In genomic region chr10:96902762-96903358, GRCh38 we compare ENCODE assay signal across 25 cellular contexts.
DNase-seq lines count a peak whose midpoint lies in the region; ATAC-seq, FAIRE-seq and TF ChIP-seq lines count a peak whose summit lies in the region.
"Had no signal": no experiment of that assay in that cellular context is flagged by ENCODE, and none has a peak within 500 bp of the region (broad histone marks: within the 10 kb centered on the region; RNA-seq: fewer than 3 reads in every experiment).

No MANE protein-coding gene starts in this region.

- no peaks in the 10 kb centered on the region for H3K27me3 Mint-ChIP-seq in activated T-helper 17 cell treated with anti-CD3 and anti-CD28 coated beads, Interleukin-2, amount 50 U/mL, for 72 hours
- no peaks in the 10 kb centered on the region for H3K27me3 Mint-ChIP-seq in neural progenitor cell (ENCODE audit: insufficient read depth, low read depth)
- H3K27me3 Mint-ChIP-seq: activated naive CD4-positive, alpha-beta T cell treated with anti-CD3 and anti-CD28 coated beads, Interleukin-2, amount 10 ng/mL, durations not matched to agents 7 days and 5 days; B cell; stimulated activated naive B cell treated with anti-CD40 and anti-IgM and Interleukin-4, amounts not matched to agents 10 μg/mL and 1 μg/mL and 100 μg/mL, for 72 hours had no signal

- H3K36me3 Mint-ChIP-seq in activated T-helper 17 cell treated with anti-CD3 and anti-CD28 coated beads, Interleukin-2, amount 50 U/mL, for 72 hours (ENCODE audit: low read depth) = peaks cover 6% of the 10 kb centered on the region
- peaks cover 19% of the 10 kb centered on the region for H3K36me3 Mint-ChIP-seq in neural progenitor cell
- H3K36me3 Mint-ChIP-seq: WTC11 had no signal

- no peaks in the 10 kb centered on the region for H3K9me3 Mint-ChIP-seq in activated T-helper 17 cell treated with anti-CD3 and anti-CD28 coated beads, Interleukin-2, amount 50 U/mL, for 72 hours
- H3K9me3 Mint-ChIP-seq in neural progenitor cell = peaks cover 12% of the 10 kb centered on the region
- H3K9me3 Mint-ChIP-seq: activated naive CD4-positive, alpha-beta T cell treated with anti-CD3 and anti-CD28 coated beads, Interleukin-2, amount 10 ng/mL, durations not matched to agents 7 days and 5 days; WTC11 had no signal

- POLR2A ChIA-PET in A549 (lab: Yijun Ruan, JAX) = no interaction called here

- peaks cover 38% of the 10 kb centered on the region for H3K4me1 ChIP-seq in A549
- peaks cover 27% of the 10 kb centered on the region for H3K4me1 ChIP-seq in neural progenitor cell

- CTCF ChIA-PET in A549 (lab: Yijun Ruan, JAX) = interaction anchor here (1.3 kb wide), 1 partner anchor 8 kb away, joined by 3 read pairs; no protein-coding TSS in a partner anchor

- H4K20me1 ChIP-seq in neural progenitor cell (ENCODE audit: low read depth) = peaks cover 48% of the 10 kb centered on the region

- FAIRE-seq in A549 (lab: Jason Lieb, UNC) = no peak
- FAIRE-seq: A204.1 had no signal

- H3K27me3 ChIP-seq in neural progenitor cell = no peaks in the 10 kb centered on the region

- no peak for TF ChIP-seq EP300 in A549 (IDR thresholded peaks at IDR 0.05)

- H3K9me3 ChIP-seq in A549 = no peaks in the 10 kb centered on the region
- H3K9me3 ChIP-seq in neural progenitor cell (ENCODE audit: low read depth) = no peaks in the 10 kb centered on the region

- peaks cover 21% of the 10 kb centered on the region for H3F3A ChIP-seq in neural progenitor cell (ENCODE audit: low read depth)

- 82% methylated on average over 4 of the region's 4 CpGs for WGBS in A549 (ENCODE audit: missing lambda C conversion rate)

- DNase-seq in NCI-H2029 treated with DMSO at 0.1 percent for 48 hours (lab: John Stamatoyannopoulos, UW) (peak; percentile 9), NCI-H2029 (lab: John Stamatoyannopoulos, UW) (no peak), A549 (ENCODE audit: low read depth in 1 of 2, low spot score in 1 of 2) (no peak), neural progenitor cell (ENCODE audit: low spot score) (no peak), cerebellar nuclear complex (lab: John Stamatoyannopoulos, UW) (no peak), GM13976 (ENCODE audit: low spot score) (no peak)
- DNase-seq: activated CD4-positive, alpha-beta T cell treated with anti-CD3 and anti-CD28 coated beads, Interleukin-2, amount 50 U/mL, for 48 hours; activated naive CD4-positive, alpha-beta T cell treated with anti-CD3 and anti-CD28 coated beads, Interleukin-2, amount 10 ng/mL, durations not matched to agents 7 days and 5 days; activated T-cell treated with anti-CD3 and anti-CD28 coated beads, Interleukin-2, amount 50 U/mL, for 1 hour; effector CD4-positive, alpha-beta T cell; EL; foreskin melanocyte; H7; hippocampal formation; NCI-H1417; NCI-H524; stimulated activated CD4-positive, alpha-beta T cell treated with anti-CD3 and anti-CD28 coated beads, Interleukin-1b, Interleukin-23, amount 100 ng/mL, for 48 hours; stimulated activated naive B cell treated with anti-CD40 and anti-IgM and Interleukin-4, amounts not matched to agents 10 μg/mL and 1 μg/mL and 100 μg/mL, for 72 hours; T-helper 9 cell had no signal

- TF ChIP-seq CTCF in A549 (IDR thresholded peaks at IDR 0.05) (no peak), neural progenitor cell (IDR thresholded peaks at IDR 0.05) (no peak), GM13976 (IDR thresholded peaks at IDR 0.05; ENCODE audit: borderline replicate concordance, control extremely low read depth, extremely low read depth, insufficient read depth, missing control alignments) (no peak)

- no peak overlapping the region for H3K9ac ChIP-seq in neural progenitor cell

- no peak overlapping the region for H2AFZ ChIP-seq in neural progenitor cell (replicated peaks)

- peaks cover 34% of the 10 kb centered on the region for H3K4me1 Mint-ChIP-seq in activated T-helper 17 cell treated with anti-CD3 and anti-CD28 coated beads, Interleukin-2, amount 50 U/mL, for 72 hours
- H3K4me1 Mint-ChIP-seq in neural progenitor cell = peaks cover 7% of the 10 kb centered on the region
- H3K4me1 Mint-ChIP-seq: activated naive CD4-positive, alpha-beta T cell treated with anti-CD3 and anti-CD28 coated beads, Interleukin-2, amount 10 ng/mL, durations not matched to agents 7 days and 5 days had no signal

- no peak overlapping the region for H3K4me3 ChIP-seq in A549
- H3K4me3 ChIP-seq in neural progenitor cell = no peak overlapping the region
- H3K4me3 ChIP-seq: skin epidermis had no signal

- H3K27ac Mint-ChIP-seq in activated T-helper 17 cell treated with anti-CD3 and anti-CD28 coated beads, Interleukin-2, amount 50 U/mL, for 72 hours = no peak overlapping the region
- H3K27ac Mint-ChIP-seq in neural progenitor cell = no peak overlapping the region
- H3K27ac Mint-ChIP-seq: activated naive CD4-positive, alpha-beta T cell treated with anti-CD3 and anti-CD28 coated beads, Interleukin-2, amount 10 ng/mL, durations not matched to agents 7 days and 5 days; B cell; stimulated activated naive B cell treated with anti-CD40 and anti-IgM and Interleukin-4, amounts not matched to agents 10 μg/mL and 1 μg/mL and 100 μg/mL, for 72 hours; WTC11 had no signal

- H3K4me3 Mint-ChIP-seq in activated T-helper 17 cell treated with anti-CD3 and anti-CD28 coated beads, Interleukin-2, amount 50 U/mL, for 72 hours = no peak overlapping the region
- H3K4me3 Mint-ChIP-seq in neural progenitor cell = no peak overlapping the region
- H3K4me3 Mint-ChIP-seq: activated naive CD4-positive, alpha-beta T cell treated with anti-CD3 and anti-CD28 coated beads, Interleukin-2, amount 10 ng/mL, durations not matched to agents 7 days and 5 days; stimulated activated naive B cell treated with anti-CD40 and anti-IgM and Interleukin-4, amounts not matched to agents 10 μg/mL and 1 μg/mL and 100 μg/mL, for 72 hours; WTC11 had no signal

- H3K27ac ChIP-seq in A549 (no peak overlapping the region), neural progenitor cell (peak overlapping the region; percentile 87)
- H3K27ac ChIP-seq: skin epidermis had no signal

- H3K79me2 ChIP-seq in neural progenitor cell (ENCODE audit: low read depth) = peaks cover 100% of the 10 kb centered on the region

- H3K36me3 ChIP-seq in neural progenitor cell = peaks cover 4% of the 10 kb centered on the region

- ATAC-seq in A549 (peak in 1 of 2 experiments; percentile 49; a peak in 2 of 6 replicates), GM19455 (IDR thresholded peaks at IDR 0.05; ENCODE audit: unreplicated experiment) (no peak)
- ATAC-seq in activated T-helper 17 cell treated with anti-CD3 and anti-CD28 coated beads, Interleukin-2, amount 50 U/mL, for 72 hours (replicated peaks) = peak; percentile 40
- ATAC-seq: WTC11 had no signal

- TF ChIP-seq RAD21 in A549 (conservative IDR thresholded peaks at IDR 0.05 in 1 of 2, IDR thresholded peaks at IDR 0.05 in 1 of 2) = no peak

- no peak for TF ChIP-seq POLR2A in A549 (IDR thresholded peaks at IDR 0.05; ENCODE audit: low read length)

- in situ Hi-C loops in GM13976 (cut with MboI; ENCODE audit: low sequenced_read_pairs, unreplicated experiment) = no loop called here

- 0 out of 3 replicates have a peak overlapping the region, but pooled peaks have one; percentile 6 for H3K4me2 ChIP-seq in A549
- no peak overlapping the region for H3K4me2 ChIP-seq in neural progenitor cell

TF ChIP-seq in A549, 52 proteins besides CTCF, POLR2A, EP300 and RAD21:
- TF ChIP-seq EHMT2 (IDR thresholded peaks at IDR 0.05; ENCODE audit: low read depth) = no peak
- TF ChIP-seq PBX3 (IDR thresholded peaks at IDR 0.05) = no peak
- TF ChIP-seq SMC3 (IDR thresholded peaks at IDR 0.05) = no peak
- no peak for TF ChIP-seq POLR2AphosphoS2 (conservative IDR thresholded peaks at IDR 0.05; ENCODE audit: low read length)
- no peak for TF ChIP-seq CBX8 (IDR thresholded peaks at IDR 0.05)
- TF ChIP-seq GATA3 (IDR thresholded peaks at IDR 0.05; ENCODE audit: borderline replicate concordance) = no peak
- no peak for TF ChIP-seq HOXB5 (CRISPR knock-in tag; IDR thresholded peaks at IDR 0.05)
- TF ChIP-seq BCL3 (IDR thresholded peaks at IDR 0.05) = no peak
- no peak for TF ChIP-seq CHD2 (IDR thresholded peaks at IDR 0.05; ENCODE audit: low read length, partially characterized antibody)
- TF ChIP-seq EHF (CRISPR knock-in tag; IDR thresholded peaks at IDR 0.05) = no peak
- TF ChIP-seq ZFP36 (IDR thresholded peaks at IDR 0.05; ENCODE audit: borderline replicate concordance, partially characterized antibody) = no peak
- no peak for TF ChIP-seq MAFK (IDR thresholded peaks at IDR 0.05; ENCODE audit: partially characterized antibody)
- no peak for TF ChIP-seq SREBF2 (IDR thresholded peaks at IDR 0.05)
- no peak for TF ChIP-seq ESRRA (IDR thresholded peaks at IDR 0.05; ENCODE audit: borderline replicate concordance, low read length)
- no peak for TF ChIP-seq CBX2 (IDR thresholded peaks at IDR 0.05; ENCODE audit: borderline replicate concordance, low read depth)
- TF ChIP-seq TFCP2L1 (CRISPR knock-in tag; IDR thresholded peaks at IDR 0.05) = no peak
